1 cellular context compared by ENCODE assay signal in the genomic region with DNA sequence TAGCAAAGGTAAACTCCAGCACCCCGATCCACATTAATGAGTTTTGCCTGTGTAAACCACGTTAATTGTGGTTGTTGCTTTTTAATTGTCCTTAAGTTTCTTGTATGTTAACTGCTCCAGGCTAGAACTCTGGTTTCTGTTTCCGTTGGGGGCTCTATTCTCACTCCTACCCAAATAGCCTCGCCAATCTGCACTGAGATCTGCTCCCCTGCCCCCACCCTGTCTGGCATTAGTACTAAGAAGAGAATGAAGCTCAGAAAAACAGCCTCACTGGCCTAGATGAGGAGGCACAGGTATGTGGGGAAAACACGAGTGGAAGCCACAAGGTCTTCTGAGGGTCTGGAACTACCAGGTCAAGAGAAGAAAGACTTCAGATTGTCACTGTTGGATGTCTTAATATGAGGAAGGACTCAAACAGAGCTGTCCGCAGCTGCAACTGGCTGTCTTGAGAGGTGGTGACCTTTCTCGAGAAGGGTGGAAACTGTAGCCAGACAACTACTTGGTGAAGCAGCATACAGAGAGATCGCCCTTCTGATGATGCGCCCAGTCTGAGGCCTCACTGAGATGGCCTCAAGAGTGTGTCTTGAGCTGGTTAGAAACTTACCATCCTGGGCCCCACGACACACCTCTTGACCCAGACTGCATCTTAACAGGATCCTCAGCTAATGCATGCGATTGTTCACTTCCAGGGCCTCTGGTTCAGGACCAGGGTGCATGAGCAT.
TF ChIP-seq lines count a peak whose summit lies in the region.

No MANE protein-coding gene starts in this region.

TF ChIP-seq in GM12878, 131 proteins besides CTCF, POLR2A, EP300 and RAD21:
- TF ChIP-seq NR2F1 (conservative IDR thresholded peaks at IDR 0.05) (0 out of 2 replicates have a peak, but pooled peaks have one; percentile 29), YBX1 (IDR thresholded peaks at IDR 0.05) (no peak), MTA2 (IDR thresholded peaks at IDR 0.05; ENCODE audit: low read depth) (no peak), KDM1A (IDR thresholded peaks at IDR 0.05; ENCODE audit: borderline replicate concordance) (no peak), YY1 (IDR thresholded peaks at IDR 0.05; ENCODE audit: low read depth, low read length) (no peak)
TF ChIP-seq in GM12878: peak in this region for 1.
